22 cellular contexts compared by ENCODE assay signal in the genomic region with DNA sequence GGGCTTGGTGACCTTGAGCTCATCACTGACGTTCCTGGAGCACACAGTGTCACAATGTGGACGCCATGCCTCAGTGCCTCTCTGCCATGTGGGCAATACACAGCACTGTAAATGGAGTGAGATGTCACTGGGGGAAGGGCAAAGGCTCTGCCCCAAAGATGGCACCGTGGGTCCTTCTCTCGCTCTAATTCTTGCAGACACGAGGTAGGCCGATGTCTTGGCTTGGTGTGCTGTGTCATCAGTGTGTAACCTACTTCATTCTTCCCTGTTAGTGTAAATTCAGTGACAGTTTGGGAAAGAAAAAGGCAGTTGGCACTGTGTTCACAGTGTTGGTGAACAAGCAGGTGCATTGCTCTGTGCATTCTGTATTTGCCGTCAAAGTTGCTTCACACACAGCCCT.
"Had no signal": no experiment of that assay in that cellular context is flagged by ENCODE, and none has a peak within 500 bp of the region (broad histone marks: within the 10 kb centered on the region; RNA-seq: fewer than 3 reads in every experiment).

No MANE protein-coding gene starts in this region.

- H3K4me3 Mint-ChIP-seq: activated CD8-positive, alpha-beta T cell treated with anti-CD3 and anti-CD28 coated beads, Interleukin-2, amount 10 ng/mL, durations not matched to agents 7 days and 5 days; activated naive CD4-positive, alpha-beta T cell treated with anti-CD3 and anti-CD28 coated beads for 36 hours; activated naive CD8-positive, alpha-beta T cell; activated T-cell treated with anti-CD3 and anti-CD28 coated beads, Interleukin-2, amount 50 U/mL, for 4 hours; activated T-helper 17 cell treated with anti-CD3 and anti-CD28 coated beads, Interleukin-2, amount 50 U/mL, for 72 hours; T-helper 17 cell; WTC11 had no signal

- H3K4me1 Mint-ChIP-seq: activated T-helper 17 cell treated with anti-CD3 and anti-CD28 coated beads, Interleukin-2, amount 50 U/mL, for 72 hours had no signal

- H3K4me3 ChIP-seq: cardiac muscle cell had no signal

- H3K27ac Mint-ChIP-seq: activated CD8-positive, alpha-beta T cell treated with anti-CD3 and anti-CD28 coated beads, Interleukin-2, amount 10 ng/mL, durations not matched to agents 7 days and 5 days; activated naive CD4-positive, alpha-beta T cell treated with anti-CD3 and anti-CD28 coated beads for 36 hours; activated naive CD8-positive, alpha-beta T cell; activated T-helper 17 cell treated with anti-CD3 and anti-CD28 coated beads, Interleukin-2, amount 50 U/mL, for 72 hours; T-helper 17 cell; WTC11 had no signal

- H3K27me3 ChIP-seq: brain microvascular endothelial cell, cardiac muscle cell had no signal

- ATAC-seq: activated CD8-positive, alpha-beta T cell treated with anti-CD3 and anti-CD28 coated beads, Interleukin-2, amount 10 ng/mL, durations not matched to agents 7 days and 5 days; activated T-cell treated with anti-CD3 and anti-CD28 coated beads, Interleukin-2, amount 50 U/mL, for 4 hours; PC-3; T-helper 17 cell; WTC11 had no signal

- DNase-seq: activated CD4-positive, alpha-beta T cell treated with anti-CD3 and anti-CD28 coated beads for 48 hours; activated CD4-positive, alpha-beta T cell treated with anti-CD3 and anti-CD28 coated beads, Interleukin-2, amount 50 U/mL, for 4 hours; activated CD4-positive, CD25-positive, alpha-beta regulatory T cell treated with anti-CD3 and anti-CD28 coated beads, Interleukin-2, amount 50 U/mL, for 72 hours; activated CD8-positive, alpha-beta T cell treated with anti-CD3 and anti-CD28 coated beads, Interleukin-2, amount 10 ng/mL, durations not matched to agents 7 days and 5 days; activated gamma-delta T cell; activated naive CD4-positive, alpha-beta T cell treated with anti-CD3 and anti-CD28 coated beads for 36 hours; activated T-cell treated with anti-CD3 and anti-CD28 coated beads, Interleukin-2, amount 50 U/mL, for 4 hours; amygdala; brain microvascular endothelial cell; Kasumi-1; KBM-7; NCI-H1105 treated with DMSO at 0.1 percent for 48 hours; NCI-H1436 treated with DMSO at 0.1 percent for 48 hours; NCI-H2081 treated with DMSO at 0.1 percent for 48 hours; NCI-H446; PC-3; T-helper 17 cell; T-helper 9 cell had no signal

- H3K9me3 Mint-ChIP-seq: activated naive CD4-positive, alpha-beta T cell treated with anti-CD3 and anti-CD28 coated beads for 36 hours; activated T-cell treated with anti-CD3 and anti-CD28 coated beads, Interleukin-2, amount 50 U/mL, for 4 hours; activated T-helper 17 cell treated with anti-CD3 and anti-CD28 coated beads, Interleukin-2, amount 50 U/mL, for 72 hours had no signal

- H3K27ac ChIP-seq: brain microvascular endothelial cell, cardiac muscle cell had no signal

- H3K36me3 ChIP-seq: brain microvascular endothelial cell, cardiac muscle cell had no signal

- H3K36me3 Mint-ChIP-seq: activated naive CD8-positive, alpha-beta T cell; WTC11 had no signal
